In genomic region chr1:101312192-101312591, GRCh38 we compare ENCODE assay signal across 15 cellular contexts.
DNase-seq lines count a peak whose midpoint lies in the region; ATAC-seq lines count a peak whose summit lies in the region.
"Had no signal": no experiment of that assay in that cellular context is flagged by ENCODE, and none has a peak within 500 bp of the region (broad histone marks: within the 10 kb centered on the region; RNA-seq: fewer than 3 reads in every experiment).

No MANE protein-coding gene starts in this region.

- H3K9me3 Mint-ChIP-seq in stimulated activated naive CD8-positive, alpha-beta T cell treated with anti-CD3 and anti-CD28 coated beads, Interleukin-15, Interleukin-2, amounts not matched to agents 100 ng/mL and 50 ng/mL, for 24 hours = no peaks in the 10 kb centered on the region
- H3K9me3 Mint-ChIP-seq in IgD-negative memory B cell = no peaks in the 10 kb centered on the region
- H3K9me3 Mint-ChIP-seq in activated naive CD8-positive, alpha-beta T cell (ENCODE audit: low read depth) = no peaks in the 10 kb centered on the region

- ATAC-seq in stimulated activated naive CD8-positive, alpha-beta T cell treated with anti-CD3 and anti-CD28 coated beads, Interleukin-15, Interleukin-2, amounts not matched to agents 100 U/mL and 50 U/mL, for 24 hours = no peak
- ATAC-seq in HG03442 (IDR thresholded peaks at IDR 0.05; ENCODE audit: unreplicated experiment) = no peak
- no peak for ATAC-seq in GM21717 (IDR thresholded peaks at IDR 0.05; ENCODE audit: unreplicated experiment)
- ATAC-seq in HG02973 (IDR thresholded peaks at IDR 0.05; ENCODE audit: unreplicated experiment) = no peak

- peak overlapping the region; percentile 27 for H3K4me3 Mint-ChIP-seq in stimulated activated naive CD8-positive, alpha-beta T cell treated with anti-CD3 and anti-CD28 coated beads, Interleukin-15, Interleukin-2, amounts not matched to agents 100 ng/mL and 50 ng/mL, for 24 hours
- peak overlapping the region in 2 of 4 donors; percentile 2 to 79 for H3K4me3 Mint-ChIP-seq in IgD-negative memory B cell
- H3K4me3 Mint-ChIP-seq in activated naive CD8-positive, alpha-beta T cell = peak overlapping the region; percentile 46

- H3K27ac Mint-ChIP-seq in stimulated activated naive CD8-positive, alpha-beta T cell treated with anti-CD3 and anti-CD28 coated beads, Interleukin-15, Interleukin-2, amounts not matched to agents 100 ng/mL and 50 ng/mL, for 24 hours = peak overlapping the region; percentile 30
- peak overlapping the region; percentile 33 to 90 (median 76) for H3K27ac Mint-ChIP-seq in IgD-negative memory B cell
- peak overlapping the region; percentile 88 for H3K27ac Mint-ChIP-seq in activated naive CD8-positive, alpha-beta T cell

- H3K36me3 Mint-ChIP-seq in stimulated activated naive CD8-positive, alpha-beta T cell treated with anti-CD3 and anti-CD28 coated beads, Interleukin-15, Interleukin-2, amounts not matched to agents 100 ng/mL and 50 ng/mL, for 24 hours (ENCODE audit: low read depth) = no peaks in the 10 kb centered on the region
- H3K36me3 Mint-ChIP-seq in IgD-negative memory B cell = no peaks in the 10 kb centered on the region
- no peaks in the 10 kb centered on the region for H3K36me3 Mint-ChIP-seq in activated naive CD8-positive, alpha-beta T cell

- DNase-seq in stimulated activated naive CD8-positive, alpha-beta T cell treated with anti-CD3 and anti-CD28 coated beads, Interleukin-15, Interleukin-2, amounts not matched to agents 100 U/mL and 50 U/mL, for 24 hours = no peak
- no peak for DNase-seq in cerebellar nuclear complex (lab: John Stamatoyannopoulos, UW)
- DNase-seq: DMS79, H7, kidney glomerular epithelial cell, NCI-H1092, NCI-H446, upper lobe of left lung, WERI-Rb-1 had no signal

- H3K27me3 Mint-ChIP-seq in stimulated activated naive CD8-positive, alpha-beta T cell treated with anti-CD3 and anti-CD28 coated beads, Interleukin-15, Interleukin-2, amounts not matched to agents 100 ng/mL and 50 ng/mL, for 24 hours = no peaks in the 10 kb centered on the region
- no peaks in the 10 kb centered on the region for H3K27me3 Mint-ChIP-seq in IgD-negative memory B cell
- H3K27me3 Mint-ChIP-seq in activated naive CD8-positive, alpha-beta T cell = no peaks in the 10 kb centered on the region

- peaks cover 76% of the 10 kb centered on the region for H3K4me1 Mint-ChIP-seq in stimulated activated naive CD8-positive, alpha-beta T cell treated with anti-CD3 and anti-CD28 coated beads, Interleukin-15, Interleukin-2, amounts not matched to agents 100 ng/mL and 50 ng/mL, for 24 hours (ENCODE audit: low read depth)
- H3K4me1 Mint-ChIP-seq in IgD-negative memory B cell = peaks cover 47 to 60% (median 53%) of the 10 kb centered on the region in 3 donors
- peaks cover 80% of the 10 kb centered on the region for H3K4me1 Mint-ChIP-seq in activated naive CD8-positive, alpha-beta T cell (ENCODE audit: low read depth)

Comparison
In these comparisons a context has a peak if more than half of its experiments do, and no peak if none do; other contexts are left out.
1. H3K27ac Mint-ChIP-seq: peak in every context shown above with its lines; median percentile 88 in activated naive CD8-positive, alpha-beta T cell; 76 in IgD-negative memory B cell; 30 in stimulated activated naive CD8-positive, alpha-beta T cell treated with anti-CD3 and anti-CD28 coated beads, Interleukin-15, Interleukin-2, amounts not matched to agents 100 ng/mL and 50 ng/mL, for 24 hours.